ENCODE assay signal across 19 cellular contexts in the genomic region with DNA sequence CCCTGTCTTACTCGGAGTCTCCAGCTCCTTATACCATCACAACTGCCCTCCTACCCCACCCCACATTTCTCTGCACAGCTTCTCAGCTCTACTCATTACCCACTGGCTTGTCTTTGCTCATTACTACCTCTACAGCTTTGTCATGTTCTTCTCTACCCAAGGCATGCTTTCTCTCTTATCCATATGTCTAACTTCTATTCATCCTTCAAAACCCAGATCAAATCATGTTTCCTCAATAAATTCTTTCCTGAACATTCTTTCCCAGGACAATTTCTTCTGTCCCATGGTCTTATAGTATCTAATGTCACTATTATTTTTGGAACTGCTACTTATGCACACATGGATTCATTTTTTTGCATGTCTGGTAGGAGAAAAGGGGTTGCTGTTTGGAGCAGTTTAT.
"Had no signal": no experiment of that assay in that cellular context is flagged by ENCODE, and none has a peak within 500 bp of the region (broad histone marks: within the 10 kb centered on the region; RNA-seq: fewer than 3 reads in every experiment).

No MANE protein-coding gene starts in this region.

- ATAC-seq: activated CD4-positive, alpha-beta T cell treated with anti-CD3 and anti-CD28 coated beads for 36 hours; activated CD8-positive, alpha-beta T cell treated with anti-CD3 and anti-CD28 coated beads, Interleukin-2, amount 10 ng/mL, durations not matched to agents 7 days and 5 days; activated naive CD4-positive, alpha-beta T cell treated with anti-CD3 and anti-CD28 coated beads, Interleukin-2, amount 50 U/mL, for 72 hours; activated T-cell treated with anti-CD3 and anti-CD28 coated beads, Interleukin-2, amount 50 U/mL, for 72 hours; left ventricle myocardium superior; naive thymus-derived CD4-positive, alpha-beta T cell; stimulated activated naive CD8-positive, alpha-beta T cell treated with anti-CD3 and anti-CD28 coated beads, Interleukin-15, Interleukin-2, amounts not matched to agents 100 U/mL and 50 U/mL, for 24 hours had no signal

- H3K27ac ChIP-seq: breast epithelium, right atrium auricular region, thoracic aorta, uterus had no signal

- H3K4me1 ChIP-seq: breast epithelium, uterus had no signal

- H3K4me3 ChIP-seq: breast epithelium, esophagus squamous epithelium, right atrium auricular region, thoracic aorta, uterus had no signal

- H3K36me3 ChIP-seq: breast epithelium, esophagus squamous epithelium, right atrium auricular region, thoracic aorta, uterus had no signal

- FAIRE-seq: islet of Langerhans had no signal

- H3K27me3 ChIP-seq: breast epithelium, esophagus squamous epithelium, right atrium auricular region, uterus had no signal

- H3K9me3 ChIP-seq: breast epithelium, esophagus squamous epithelium, right atrium auricular region, thoracic aorta, uterus had no signal

- DNase-seq: activated CD4-positive, alpha-beta T cell treated with anti-CD3 and anti-CD28 coated beads for 36 hours; activated CD4-positive, CD25-positive, alpha-beta regulatory T cell; activated CD8-positive, alpha-beta T cell treated with anti-CD3 and anti-CD28 coated beads, Interleukin-2, amount 10 ng/mL, durations not matched to agents 7 days and 5 days; activated naive CD4-positive, alpha-beta T cell; activated T-cell treated with anti-CD3 and anti-CD28 coated beads for 4 hours; activated T-cell treated with anti-CD3 and anti-CD28 coated beads, Interleukin-2, amount 50 U/mL, for 72 hours; central memory CD4-positive, alpha-beta T cell; esophagus squamous epithelium; foreskin melanocyte; left ventricle myocardium superior; naive thymus-derived CD4-positive, alpha-beta T cell; stimulated activated CD4-positive, alpha-beta T cell treated with anti-CD3 and anti-CD28 coated beads, Interleukin-2, amount 100 ng/mL, for 48 hours; stimulated activated naive CD8-positive, alpha-beta T cell treated with anti-CD3 and anti-CD28 coated beads, Interleukin-15, Interleukin-2, amounts not matched to agents 100 U/mL and 50 U/mL, for 24 hours; uterus had no signal
